ENCODE assay signal across 20 cellular contexts in the genomic region with DNA sequence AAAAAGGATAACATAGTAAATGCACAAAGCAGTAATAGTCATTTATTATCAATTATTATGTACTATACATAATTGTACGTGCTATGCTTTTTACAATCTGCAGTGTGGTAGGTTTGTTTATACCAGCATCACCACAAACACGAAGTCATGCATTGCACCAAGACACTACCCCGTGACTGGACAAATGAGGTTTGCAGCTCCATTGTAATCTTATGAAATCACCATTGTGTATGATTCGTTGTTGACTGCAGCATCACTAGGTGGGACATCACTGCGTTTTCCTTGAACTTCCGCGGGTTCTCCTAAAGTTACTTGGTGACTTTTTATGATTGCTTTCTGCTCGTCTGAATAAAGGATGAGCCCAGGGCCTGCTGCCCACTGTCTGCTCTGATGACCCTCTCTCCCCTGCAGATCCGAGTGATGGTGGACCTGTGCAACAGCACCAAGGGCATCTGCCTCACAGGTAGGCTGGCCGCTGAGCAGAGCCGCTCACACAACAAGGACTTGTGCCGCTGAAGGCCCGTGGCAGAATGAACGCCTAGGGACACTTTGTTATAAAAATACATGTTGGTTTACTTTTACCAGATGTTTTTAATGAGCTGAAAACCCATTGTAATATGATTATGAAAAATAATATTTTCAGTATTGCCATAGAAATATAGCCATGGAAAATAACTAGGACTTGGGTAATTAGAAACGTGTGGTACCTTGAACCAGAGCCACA. TPM values are rescaled to one million over a fixed set of nuclear protein-coding genes. Genes with fewer than 3 reads are reported as not detected.
DNase-seq lines count a peak whose midpoint lies in the region; ATAC-seq and TF ChIP-seq lines count a peak whose summit lies in the region.
"Had no signal": no experiment of that assay in that cellular context is flagged by ENCODE, and none has a peak within 500 bp of the region (broad histone marks: within the 10 kb centered on the region; RNA-seq: fewer than 3 reads in every experiment).

No MANE protein-coding gene starts in this region.

- H3K9me3 ChIP-seq in osteoblast (ENCODE audit: low read depth, low read length) = no peaks in the 10 kb centered on the region
- H3K9me3 ChIP-seq: right atrium auricular region, transverse colon had no signal

- peak; percentile 51 for DNase-seq in Ammon's horn (ENCODE audit: low spot score)
- DNase-seq in RKO (ENCODE audit: low spot score) = peak; percentile 4
- DNase-seq in fibroblast of gingiva (ENCODE audit: low read depth) = peak; percentile 98
- peak; percentile 59 for DNase-seq in osteoblast (ENCODE audit: insufficient read length, low spot score, missing footprints)
- DNase-seq in activated CD8-positive, alpha-beta memory T cell treated with anti-CD3 and anti-CD28 coated beads, Interleukin-2, amount 10 ng/mL, durations not matched to agents 7 days and 5 days = no peak
- no peak for DNase-seq in GOT3 (lab: John Stamatoyannopoulos, UW)
- DNase-seq in A172 (ENCODE audit: low spot score) = no peak
- DNase-seq: activated naive CD8-positive, alpha-beta T cell treated with anti-CD3 and anti-CD28 coated beads, Interleukin-2, amount 10 ng/mL, durations not matched to agents 7 days and 5 days; activated T-cell treated with anti-CD3 and anti-CD28 coated beads, Interleukin-2, amount 50 U/mL, for 4 hours; AML-193; H7; natural killer cell; NCI-H1048; stimulated activated CD4-positive, alpha-beta T cell treated with anti-CD3 and anti-CD28 coated beads, Interleukin-2, amount 100 ng/mL, for 48 hours; transverse colon had no signal

- H2AFZ ChIP-seq in osteoblast (ENCODE audit: low read length) = no peak overlapping the region

- H3K4me2 ChIP-seq in osteoblast (ENCODE audit: insufficient read depth, low read length) = no peak overlapping the region

- H3K36me3 Mint-ChIP-seq in activated CD8-positive, alpha-beta memory T cell treated with anti-CD3 and anti-CD28 coated beads, Interleukin-2, amount 10 ng/mL, durations not matched to agents 7 days and 5 days = no peaks in the 10 kb centered on the region
- H3K36me3 Mint-ChIP-seq: activated naive CD8-positive, alpha-beta T cell treated with anti-CD3 and anti-CD28 coated beads, Interleukin-2, amount 10 ng/mL, durations not matched to agents 7 days and 5 days; IgD-negative memory B cell; natural killer cell had no signal

- no peak for TF ChIP-seq CTCF in osteoblast (IDR thresholded peaks at IDR 0.05; ENCODE audit: extremely low read depth, low read depth, low read length)

- no peak overlapping the region for H3K4me3 Mint-ChIP-seq in activated CD8-positive, alpha-beta memory T cell treated with anti-CD3 and anti-CD28 coated beads, Interleukin-2, amount 10 ng/mL, durations not matched to agents 7 days and 5 days
- H3K4me3 Mint-ChIP-seq: activated naive CD8-positive, alpha-beta T cell treated with anti-CD3 and anti-CD28 coated beads, Interleukin-2, amount 10 ng/mL, durations not matched to agents 7 days and 5 days; activated T-cell treated with anti-CD3 and anti-CD28 coated beads, Interleukin-2, amount 50 U/mL, for 4 hours; IgD-negative memory B cell; natural killer cell had no signal

- no peaks in the 10 kb centered on the region for H3K9me3 Mint-ChIP-seq in activated CD8-positive, alpha-beta memory T cell treated with anti-CD3 and anti-CD28 coated beads, Interleukin-2, amount 10 ng/mL, durations not matched to agents 7 days and 5 days (ENCODE audit: low read depth)
- H3K9me3 Mint-ChIP-seq: activated naive CD8-positive, alpha-beta T cell treated with anti-CD3 and anti-CD28 coated beads, Interleukin-2, amount 10 ng/mL, durations not matched to agents 7 days and 5 days; activated T-cell treated with anti-CD3 and anti-CD28 coated beads, Interleukin-2, amount 50 U/mL, for 4 hours; IgD-negative memory B cell had no signal

- H3K4me3 ChIP-seq in osteoblast (ENCODE audit: insufficient read depth, low read length) = no peak overlapping the region
- H3K4me3 ChIP-seq: right atrium auricular region, transverse colon had no signal

- no peaks in the 10 kb centered on the region for H3K27me3 ChIP-seq in osteoblast (ENCODE audit: insufficient read depth, low read length)
- H3K27me3 ChIP-seq: right atrium auricular region, transverse colon had no signal

- H3K27ac Mint-ChIP-seq in activated CD8-positive, alpha-beta memory T cell treated with anti-CD3 and anti-CD28 coated beads, Interleukin-2, amount 10 ng/mL, durations not matched to agents 7 days and 5 days = no peak overlapping the region
- H3K27ac Mint-ChIP-seq: activated naive CD8-positive, alpha-beta T cell treated with anti-CD3 and anti-CD28 coated beads, Interleukin-2, amount 10 ng/mL, durations not matched to agents 7 days and 5 days; IgD-negative memory B cell; natural killer cell had no signal

- ATAC-seq in GM21360 (IDR thresholded peaks at IDR 0.05; ENCODE audit: unreplicated experiment) = no peak
- ATAC-seq in activated CD8-positive, alpha-beta memory T cell treated with anti-CD3 and anti-CD28 coated beads, Interleukin-2, amount 10 ng/mL, durations not matched to agents 7 days and 5 days = no peak
- ATAC-seq: activated T-cell treated with anti-CD3 and anti-CD28 coated beads, Interleukin-2, amount 50 U/mL, for 4 hours; esophagus mucosa; natural killer cell had no signal

- peaks cover 11% of the 10 kb centered on the region for H3K4me1 ChIP-seq in osteoblast (ENCODE audit: insufficient read depth, low read length)

- H3K27me3 Mint-ChIP-seq in activated CD8-positive, alpha-beta memory T cell treated with anti-CD3 and anti-CD28 coated beads, Interleukin-2, amount 10 ng/mL, durations not matched to agents 7 days and 5 days = peaks cover 13% of the 10 kb centered on the region

- no peak overlapping the region for H3K27ac ChIP-seq in osteoblast (ENCODE audit: low read depth, low read length)
- H3K27ac ChIP-seq: right atrium auricular region, transverse colon had no signal

- no peaks in the 10 kb centered on the region for H3K79me2 ChIP-seq in osteoblast (ENCODE audit: insufficient read depth, low read length)

- H3K4me1 Mint-ChIP-seq in activated CD8-positive, alpha-beta memory T cell treated with anti-CD3 and anti-CD28 coated beads, Interleukin-2, amount 10 ng/mL, durations not matched to agents 7 days and 5 days = no peaks in the 10 kb centered on the region

- H4K20me1 ChIP-seq in osteoblast (ENCODE audit: insufficient read depth, low read length) = no peaks in the 10 kb centered on the region

- H3K36me3 ChIP-seq in osteoblast (ENCODE audit: insufficient read depth, low read length) = no peaks in the 10 kb centered on the region
- H3K36me3 ChIP-seq: right atrium auricular region, transverse colon had no signal

- CTCF ChIA-PET in activated CD8-positive, alpha-beta memory T cell treated with anti-CD3 and anti-CD28 coated beads, Interleukin-2, amount 10 ng/mL, durations not matched to agents 7 days and 5 days (lab: Charles Lee) = interaction anchor here (1.2 to 2.6 kb wide), 4 partner anchors 25 to 215 kb away, joined by 3 to 12 read pairs (median 6); no protein-coding TSS in a partner anchor

RNA-seq across cellular contexts. Expression of a gene that starts 35.7 kb away (rescaled TPM):
- 0.59 and 1.1 TPM in 2 replicates for total RNA-seq in osteoblast
- not detected for total RNA-seq in activated CD8-positive, alpha-beta memory T cell treated with anti-CD3 and anti-CD28 coated beads, Interleukin-2, amount 10 ng/mL, durations not matched to agents 7 days and 5 days
- 0.57 TPM in 1 of 2 replicates, not detected in the other for total RNA-seq in A172 (2014; rRNA removed; shearing (Covaris generic))
- total RNA-seq: activated naive CD8-positive, alpha-beta T cell treated with anti-CD3 and anti-CD28 coated beads, Interleukin-2, amount 10 ng/mL, durations not matched to agents 7 days and 5 days; natural killer cell; SK-MEL-5 had no signal

RNA-seq across cellular contexts. Expression of a gene that starts 38.8 kb away (rescaled TPM):
- 2.2 and 4.4 TPM in 2 replicates for total RNA-seq in osteoblast
- 1 to 10 TPM in 1 of 2 experiments, not detected in 1; 1.0 TPM for total RNA-seq in activated CD8-positive, alpha-beta memory T cell treated with anti-CD3 and anti-CD28 coated beads, Interleukin-2, amount 10 ng/mL, durations not matched to agents 7 days and 5 days
- not detected in 2 replicates for total RNA-seq in A172 (2014; rRNA removed; shearing (Covaris generic))
- total RNA-seq: activated naive CD8-positive, alpha-beta T cell treated with anti-CD3 and anti-CD28 coated beads, Interleukin-2, amount 10 ng/mL, durations not matched to agents 7 days and 5 days; esophagus mucosa; H7; natural killer cell; transverse colon had no signal

Comparison
In these comparisons a context has a peak if more than half of its experiments do, and no peak if none do; other contexts are left out.
1. DNase-seq: peak in Ammon's horn (single experiment), RKO (single experiment), fibroblast of gingiva (single experiment) and osteoblast (single experiment); none in activated CD8-positive, alpha-beta memory T cell treated with anti-CD3 and anti-CD28 coated beads, Interleukin-2, amount 10 ng/mL, durations not matched to agents 7 days and 5 days (single experiment), GOT3 (single experiment) and A172 (single experiment).